ENCODE assay signal across 9 cellular contexts in genomic region chr4:134906404-134907023, GRCh38.
DNase-seq lines count a peak whose midpoint lies in the region; ATAC-seq and TF ChIP-seq lines count a peak whose summit lies in the region.
"Had no signal": no experiment of that assay in that cellular context is flagged by ENCODE, and none has a peak within 500 bp of the region (broad histone marks: within the 10 kb centered on the region; RNA-seq: fewer than 3 reads in every experiment).

No MANE protein-coding gene starts in this region.

- no peaks in the 10 kb centered on the region for H4K20me1 ChIP-seq in PC-9 (ENCODE audit: insufficient read depth)

- TF ChIP-seq POLR2A in breast epithelium (IDR thresholded peaks at IDR 0.05) = no peak

- H3K9me3 ChIP-seq in breast epithelium = no peaks in the 10 kb centered on the region
- no peaks in the 10 kb centered on the region for H3K9me3 ChIP-seq in PC-9 (ENCODE audit: insufficient read depth, low read depth)
- no peaks in the 10 kb centered on the region for H3K9me3 ChIP-seq in upper lobe of right lung

- no peaks in the 10 kb centered on the region for H3K36me3 Mint-ChIP-seq in MCF 10A (ENCODE audit: insufficient read depth, unreplicated experiment)
- no peaks in the 10 kb centered on the region for H3K36me3 Mint-ChIP-seq in activated T-helper 1 cell treated with anti-CD3 and anti-CD28 coated beads, Interleukin-12 subunit alpha, Interleukin-12 subunit beta, Interleukin-2, Interleukin-4 antibody, amounts not matched to agents 30 ng/mL and 10 ng/mL and 1 ng/mL, durations not matched to agents 14 hours and 24 hours and 36 hours (ENCODE audit: low read depth)

- H3K27ac ChIP-seq in breast epithelium (no peak overlapping the region), PC-9 (no peak overlapping the region), upper lobe of right lung (no peak overlapping the region)

- POLR2A ChIA-PET in MCF 10A (lab: Yijun Ruan, JAX) = interaction anchor here (0.8 kb wide), 1 partner anchor 1760 kb away, joined by 3 read pairs; no protein-coding TSS in a partner anchor
- POLR2A ChIA-PET in PC-9 (lab: Charles Lee; ENCODE audit: unreplicated experiment) = interaction anchor here (0.7 kb wide), 1 partner anchor 857 kb away, joined by 4 read pairs; no protein-coding TSS in a partner anchor

- H3K4me1 ChIP-seq in breast epithelium = no peaks in the 10 kb centered on the region
- H3K4me1 ChIP-seq in PC-9 (replicated peaks; ENCODE audit: insufficient read depth) = no peaks in the 10 kb centered on the region
- no peaks in the 10 kb centered on the region for H3K4me1 ChIP-seq in upper lobe of right lung

- H3K4me3 ChIP-seq in breast epithelium (no peak overlapping the region), PC-9 (no peak overlapping the region), fibroblast of villous mesenchyme (ENCODE audit: low read depth, low read length) (no peak overlapping the region), upper lobe of right lung (no peak overlapping the region)

- no peak overlapping the region for H3K4me3 Mint-ChIP-seq in MCF 10A (ENCODE audit: unreplicated experiment)
- no peak overlapping the region for H3K4me3 Mint-ChIP-seq in activated T-helper 1 cell treated with anti-CD3 and anti-CD28 coated beads, Interleukin-12 subunit alpha, Interleukin-12 subunit beta, Interleukin-2, Interleukin-4 antibody, amounts not matched to agents 30 ng/mL and 10 ng/mL and 1 ng/mL, durations not matched to agents 14 hours and 24 hours and 36 hours

- peaks cover 6% of the 10 kb centered on the region for H3K4me1 Mint-ChIP-seq in MCF 10A (ENCODE audit: insufficient read depth, unreplicated experiment)
- no peaks in the 10 kb centered on the region for H3K4me1 Mint-ChIP-seq in activated T-helper 1 cell treated with anti-CD3 and anti-CD28 coated beads, Interleukin-12 subunit alpha, Interleukin-12 subunit beta, Interleukin-2, Interleukin-4 antibody, amounts not matched to agents 30 ng/mL and 10 ng/mL and 1 ng/mL, durations not matched to agents 14 hours and 24 hours and 36 hours (ENCODE audit: low read depth)

- H3F3A ChIP-seq in PC-9 (ENCODE audit: insufficient read depth, low read depth) = no peaks in the 10 kb centered on the region

- no peak overlapping the region for H2AFZ ChIP-seq in PC-9

- no peak overlapping the region for H3K27ac Mint-ChIP-seq in MCF 10A (ENCODE audit: low read depth, unreplicated experiment)
- no peak overlapping the region for H3K27ac Mint-ChIP-seq in activated T-helper 1 cell treated with anti-CD3 and anti-CD28 coated beads, Interleukin-12 subunit alpha, Interleukin-12 subunit beta, Interleukin-2, Interleukin-4 antibody, amounts not matched to agents 30 ng/mL and 10 ng/mL and 1 ng/mL, durations not matched to agents 14 hours and 24 hours and 36 hours

- intact Hi-C loops in MCF 10A (cut with micrococcal nuclease) (loop anchor here (2.0 to 10.0 kb wide), 5 partner anchors 818 to 1760 kb away; no protein-coding TSS in a partner anchor), breast epithelium (cut with DNase I; ENCODE audit: low total_unique reads) (no loop called here), PC-9 (cut with micrococcal nuclease; ENCODE audit: unreplicated experiment) (loop anchor here (5.0 kb wide), 1 partner anchor 1759 kb away; the partner anchor contains the start of gene PCDH10), upper lobe of right lung (cut with DNase I) (no loop called here)
- intact Hi-C loops in activated T-helper 1 cell treated with anti-CD3 and anti-CD28 coated beads, Interleukin-12 subunit alpha, Interleukin-12 subunit beta, Interleukin-2, Interleukin-4 antibody, amounts not matched to agents 30 ng/mL and 10 ng/mL and 1 ng/mL, durations not matched to agents 14 hours and 24 hours and 36 hours (cut with micrococcal nuclease) = no loop called here

- no peak overlapping the region for H3K4me2 ChIP-seq in PC-9

- no peaks in the 10 kb centered on the region for H3K9me3 Mint-ChIP-seq in MCF 10A (ENCODE audit: unreplicated experiment)
- H3K9me3 Mint-ChIP-seq in activated T-helper 1 cell treated with anti-CD3 and anti-CD28 coated beads, Interleukin-12 subunit alpha, Interleukin-12 subunit beta, Interleukin-2, Interleukin-4 antibody, amounts not matched to agents 30 ng/mL and 10 ng/mL and 1 ng/mL, durations not matched to agents 14 hours and 24 hours and 36 hours = no peaks in the 10 kb centered on the region

- BruUV-seq in MCF 10A (replicated peaks; lab: Mats Ljungman, UMichigan) (no TSS peak), PC-9 (replicated peaks; lab: Mats Ljungman, UMichigan) (no TSS peak)

- CTCF ChIA-PET in MCF 10A (lab: Yijun Ruan, JAX) (interaction anchor here (0.6 to 1.0 kb wide), 6 partner anchors 11 to 1760 kb away, joined by 3 to 4 read pairs (median 3); no protein-coding TSS in a partner anchor), PC-9 (lab: Charles Lee) (no interaction called here)

- no peaks in the 10 kb centered on the region for H3K79me2 ChIP-seq in PC-9 (ENCODE audit: low read depth)

- H3K36me3 ChIP-seq in breast epithelium (no peaks in the 10 kb centered on the region), PC-9 (ENCODE audit: low read depth) (no peaks in the 10 kb centered on the region), upper lobe of right lung (no peaks in the 10 kb centered on the region)

- ATAC-seq in upper lobe of right lung (peak; percentile 34), GM21786 (IDR thresholded peaks at IDR 0.05; ENCODE audit: unreplicated experiment) (no peak)

- H3K27me3 Mint-ChIP-seq in MCF 10A (ENCODE audit: insufficient read depth, unreplicated experiment) = no peaks in the 10 kb centered on the region
- no peaks in the 10 kb centered on the region for H3K27me3 Mint-ChIP-seq in activated T-helper 1 cell treated with anti-CD3 and anti-CD28 coated beads, Interleukin-12 subunit alpha, Interleukin-12 subunit beta, Interleukin-2, Interleukin-4 antibody, amounts not matched to agents 30 ng/mL and 10 ng/mL and 1 ng/mL, durations not matched to agents 14 hours and 24 hours and 36 hours (ENCODE audit: insufficient read depth)

- DNase-seq in MCF 10A (ENCODE audit: unreplicated experiment) = peak; percentile 43
- DNase-seq in breast epithelium (ENCODE audit: low spot score in 2 of 2) = no peak
- peak in 1 of 2 experiments; percentile 6 for DNase-seq in PC-9
- peak; percentile 5 for DNase-seq in fibroblast of villous mesenchyme (ENCODE audit: low read depth)
- no peak for DNase-seq in upper lobe of right lung
- no peak for DNase-seq in MV-4-11 (lab: John Stamatoyannopoulos, UW)
- no peak for DNase-seq in activated T-helper 1 cell treated with anti-CD3 and anti-CD28 coated beads, Interleukin-12 subunit alpha, Interleukin-12 subunit beta, Interleukin-2, Interleukin-4 antibody, amounts not matched to agents 30 ng/mL and 10 ng/mL and 1 ng/mL, durations not matched to agents 14 hours and 24 hours and 36 hours (ENCODE audit: low spot score)
- DNase-seq: T-helper 9 cell had no signal

- H3K27me3 ChIP-seq in breast epithelium (no peaks in the 10 kb centered on the region), PC-9 (ENCODE audit: insufficient read depth, low read depth) (no peaks in the 10 kb centered on the region), upper lobe of right lung (no peaks in the 10 kb centered on the region)

- no peaks in the 10 kb centered on the region for H3K9me2 ChIP-seq in PC-9 (ENCODE audit: insufficient read depth)

- peak; percentile 42 for TF ChIP-seq CTCF in MCF 10A (IDR thresholded peaks at IDR 0.05; ENCODE audit: unreplicated experiment)
- TF ChIP-seq CTCF in breast epithelium (IDR thresholded peaks at IDR 0.05) = no peak
- TF ChIP-seq CTCF in PC-9 (conservative IDR thresholded peaks at IDR 0.05) = peak; percentile 47; the same call in 1 of the 2 replicates
- peak; percentile 41 for TF ChIP-seq CTCF in fibroblast of villous mesenchyme (IDR thresholded peaks at IDR 0.05; ENCODE audit: insufficient read depth, low read depth, low read length)
- TF ChIP-seq CTCF in upper lobe of right lung (IDR thresholded peaks at IDR 0.05) = peak; percentile 25

Comparison
In these comparisons a context has a peak if more than half of its experiments do, and no peak if none do; other contexts are left out.
1. DNase-seq: peak in MCF 10A (single experiment) and fibroblast of villous mesenchyme (single experiment); none in breast epithelium (0 of 2), upper lobe of right lung (single experiment), MV-4-11 (single experiment) and activated T-helper 1 cell treated with anti-CD3 and anti-CD28 coated beads, Interleukin-12 subunit alpha, Interleukin-12 subunit beta, Interleukin-2, Interleukin-4 antibody, amounts not matched to agents 30 ng/mL and 10 ng/mL and 1 ng/mL, durations not matched to agents 14 hours and 24 hours and 36 hours (single experiment).
2. CTCF ChIP-seq: peak in MCF 10A (single experiment), PC-9 (single experiment), fibroblast of villous mesenchyme (single experiment) and upper lobe of right lung (single experiment); none in breast epithelium (0 of 3).
3. intact Hi-C loops: an anchor here in MCF 10A (2.0 to 10.0 kb wide) and PC-9 (5.0 kb wide); none called in breast epithelium, upper lobe of right lung and activated T-helper 1 cell treated with anti-CD3 and anti-CD28 coated beads, Interleukin-12 subunit alpha, Interleukin-12 subunit beta, Interleukin-2, Interleukin-4 antibody, amounts not matched to agents 30 ng/mL and 10 ng/mL and 1 ng/mL, durations not matched to agents 14 hours and 24 hours and 36 hours.